8 cellular contexts compared by ENCODE assay signal in the genomic region with DNA sequence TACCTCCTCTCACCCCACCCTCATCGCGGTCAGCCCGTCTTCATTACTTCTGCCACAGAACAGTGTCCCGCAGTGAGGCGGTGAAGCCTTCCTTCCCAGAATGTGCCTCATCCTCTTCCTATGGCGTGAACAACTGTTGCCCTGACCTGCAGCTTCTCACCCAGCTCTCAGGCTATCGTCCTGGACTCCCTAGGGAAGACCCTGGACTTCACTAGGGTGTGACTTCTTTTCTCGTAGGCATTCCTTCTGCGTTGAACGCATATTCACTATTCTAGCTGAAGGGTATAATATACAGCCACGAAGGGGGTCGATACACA. TPM values are rescaled to one million over a fixed set of nuclear protein-coding genes. Genes with fewer than 3 reads are reported as not detected.
A peak's percentile ranks its signal among the peaks of the same experiment; 100 is the strongest.
DNase-seq lines count a peak whose midpoint lies in the region; ATAC-seq, FAIRE-seq and TF ChIP-seq lines count a peak whose summit lies in the region.
"Had no signal": no experiment of that assay in that cellular context is flagged by ENCODE, and none has a peak within 500 bp of the region (broad histone marks: within the 10 kb centered on the region; RNA-seq: fewer than 3 reads in every experiment).

No MANE protein-coding gene starts in this region.

- H3K27ac Mint-ChIP-seq in activated T-helper 1 cell treated with anti-CD3 and anti-CD28 coated beads, Interleukin-12 subunit alpha, Interleukin-12 subunit beta, Interleukin-2, Interleukin-4 antibody, amounts not matched to agents 30 ng/mL and 10 ng/mL and 1 ng/mL, durations not matched to agents 14 hours and 24 hours and 36 hours = peak overlapping the region; percentile 98
- H3K27ac Mint-ChIP-seq in stimulated activated memory B cell treated with anti-CD40 and anti-IgM and Interleukin-4, amounts not matched to agents 10 μg/mL and 1 μg/mL and 100 μg/mL, for 72 hours = peak overlapping the region; percentile 87

- peak overlapping the region; percentile 95 for H3K4me3 Mint-ChIP-seq in activated T-helper 1 cell treated with anti-CD3 and anti-CD28 coated beads, Interleukin-12 subunit alpha, Interleukin-12 subunit beta, Interleukin-2, Interleukin-4 antibody, amounts not matched to agents 30 ng/mL and 10 ng/mL and 1 ng/mL, durations not matched to agents 14 hours and 24 hours and 36 hours
- H3K4me3 Mint-ChIP-seq in stimulated activated memory B cell treated with anti-CD40 and anti-IgM and Interleukin-4, amounts not matched to agents 10 μg/mL and 1 μg/mL and 100 μg/mL, for 72 hours = peak overlapping the region; percentile 96

- H3K4me3 ChIP-seq in HFF-Myc (replicated peaks; ENCODE audit: low read depth, low read length) (peak overlapping the region; percentile 92), iPS-11a (ENCODE audit: low read depth, low read length) (peak overlapping the region; percentile 14)

- intact Hi-C loops in activated T-helper 1 cell treated with anti-CD3 and anti-CD28 coated beads, Interleukin-12 subunit alpha, Interleukin-12 subunit beta, Interleukin-2, Interleukin-4 antibody, amounts not matched to agents 30 ng/mL and 10 ng/mL and 1 ng/mL, durations not matched to agents 14 hours and 24 hours and 36 hours (cut with micrococcal nuclease) = loop anchor here (1.0 to 5.0 kb wide), 2 partner anchors 36 to 89 kb away; a partner anchor contains a TSS

- no peak for ATAC-seq in stimulated activated memory B cell treated with anti-CD40 and anti-IgM and Interleukin-4, amounts not matched to agents 10 μg/mL and 1 μg/mL and 100 μg/mL, for 72 hours
- no peak for ATAC-seq in HG02763 (IDR thresholded peaks at IDR 0.05; ENCODE audit: unreplicated experiment)

- DNase-seq in HFF-Myc (ENCODE audit: extremely low read depth, low read depth) (no peak), urothelium cell line (ENCODE audit: low spot score) (no peak), DMS53 (lab: John Stamatoyannopoulos, UW) (no peak)
- no peak for DNase-seq in activated T-helper 1 cell treated with anti-CD3 and anti-CD28 coated beads, Interleukin-12 subunit alpha, Interleukin-12 subunit beta, Interleukin-2, Interleukin-4 antibody, amounts not matched to agents 30 ng/mL and 10 ng/mL and 1 ng/mL, durations not matched to agents 14 hours and 24 hours and 36 hours (ENCODE audit: low spot score)

- no peaks in the 10 kb centered on the region for H3K27me3 Mint-ChIP-seq in activated T-helper 1 cell treated with anti-CD3 and anti-CD28 coated beads, Interleukin-12 subunit alpha, Interleukin-12 subunit beta, Interleukin-2, Interleukin-4 antibody, amounts not matched to agents 30 ng/mL and 10 ng/mL and 1 ng/mL, durations not matched to agents 14 hours and 24 hours and 36 hours (ENCODE audit: insufficient read depth)
- no peaks in the 10 kb centered on the region for H3K27me3 Mint-ChIP-seq in stimulated activated memory B cell treated with anti-CD40 and anti-IgM and Interleukin-4, amounts not matched to agents 10 μg/mL and 1 μg/mL and 100 μg/mL, for 72 hours

- H3K9me3 Mint-ChIP-seq in activated T-helper 1 cell treated with anti-CD3 and anti-CD28 coated beads, Interleukin-12 subunit alpha, Interleukin-12 subunit beta, Interleukin-2, Interleukin-4 antibody, amounts not matched to agents 30 ng/mL and 10 ng/mL and 1 ng/mL, durations not matched to agents 14 hours and 24 hours and 36 hours = no peaks in the 10 kb centered on the region
- no peaks in the 10 kb centered on the region for H3K9me3 Mint-ChIP-seq in stimulated activated memory B cell treated with anti-CD40 and anti-IgM and Interleukin-4, amounts not matched to agents 10 μg/mL and 1 μg/mL and 100 μg/mL, for 72 hours

- peaks cover 40% of the 10 kb centered on the region for H3K4me1 Mint-ChIP-seq in activated T-helper 1 cell treated with anti-CD3 and anti-CD28 coated beads, Interleukin-12 subunit alpha, Interleukin-12 subunit beta, Interleukin-2, Interleukin-4 antibody, amounts not matched to agents 30 ng/mL and 10 ng/mL and 1 ng/mL, durations not matched to agents 14 hours and 24 hours and 36 hours (ENCODE audit: low read depth)
- peaks cover 63% of the 10 kb centered on the region for H3K4me1 Mint-ChIP-seq in stimulated activated memory B cell treated with anti-CD40 and anti-IgM and Interleukin-4, amounts not matched to agents 10 μg/mL and 1 μg/mL and 100 μg/mL, for 72 hours

- no peak for FAIRE-seq in urothelium cell line (lab: Jason Lieb, UNC)
- FAIRE-seq: TTC549 had no signal

- H3K36me3 Mint-ChIP-seq in activated T-helper 1 cell treated with anti-CD3 and anti-CD28 coated beads, Interleukin-12 subunit alpha, Interleukin-12 subunit beta, Interleukin-2, Interleukin-4 antibody, amounts not matched to agents 30 ng/mL and 10 ng/mL and 1 ng/mL, durations not matched to agents 14 hours and 24 hours and 36 hours (ENCODE audit: low read depth) = peaks cover 16% of the 10 kb centered on the region
- H3K36me3 Mint-ChIP-seq in stimulated activated memory B cell treated with anti-CD40 and anti-IgM and Interleukin-4, amounts not matched to agents 10 μg/mL and 1 μg/mL and 100 μg/mL, for 72 hours = peaks cover 38% of the 10 kb centered on the region

- TF ChIP-seq CTCF in HFF-Myc (IDR thresholded peaks at IDR 0.05; ENCODE audit: low read depth, low read length, missing control alignments) = no peak

RNA-seq across cellular contexts. Expression of a gene that starts 1.0 kb away (rescaled TPM):
- total RNA-seq in activated T-helper 1 cell treated with anti-CD3 and anti-CD28 coated beads, Interleukin-12 subunit alpha, Interleukin-12 subunit beta, Interleukin-2, Interleukin-4 antibody, amounts not matched to agents 30 ng/mL and 10 ng/mL and 1 ng/mL, durations not matched to agents 14 hours and 24 hours and 36 hours = 12.6 and 13.2 TPM in 2 replicates

RNA-seq across cellular contexts. Expression of a gene that starts 6.3 kb away (rescaled TPM):
- 20.0 and 22.9 TPM in 2 replicates for total RNA-seq in activated T-helper 1 cell treated with anti-CD3 and anti-CD28 coated beads, Interleukin-12 subunit alpha, Interleukin-12 subunit beta, Interleukin-2, Interleukin-4 antibody, amounts not matched to agents 30 ng/mL and 10 ng/mL and 1 ng/mL, durations not matched to agents 14 hours and 24 hours and 36 hours

RNA-seq across cellular contexts. Expression of a gene that starts 7.1 kb away (rescaled TPM):
- 24.2 and 24.7 TPM in 2 replicates for total RNA-seq in activated T-helper 1 cell treated with anti-CD3 and anti-CD28 coated beads, Interleukin-12 subunit alpha, Interleukin-12 subunit beta, Interleukin-2, Interleukin-4 antibody, amounts not matched to agents 30 ng/mL and 10 ng/mL and 1 ng/mL, durations not matched to agents 14 hours and 24 hours and 36 hours

RNA-seq across cellular contexts. Expression of a gene that starts 17.9 kb away (rescaled TPM):
- 3.0 and 4.9 TPM in 2 replicates for total RNA-seq in activated T-helper 1 cell treated with anti-CD3 and anti-CD28 coated beads, Interleukin-12 subunit alpha, Interleukin-12 subunit beta, Interleukin-2, Interleukin-4 antibody, amounts not matched to agents 30 ng/mL and 10 ng/mL and 1 ng/mL, durations not matched to agents 14 hours and 24 hours and 36 hours

RNA-seq across cellular contexts. Expression of a gene that starts 25.8 kb away (rescaled TPM):
- total RNA-seq in activated T-helper 1 cell treated with anti-CD3 and anti-CD28 coated beads, Interleukin-12 subunit alpha, Interleukin-12 subunit beta, Interleukin-2, Interleukin-4 antibody, amounts not matched to agents 30 ng/mL and 10 ng/mL and 1 ng/mL, durations not matched to agents 14 hours and 24 hours and 36 hours = 10.2 and 11.7 TPM in 2 replicates
